15 cellular contexts compared by ENCODE assay signal in genomic region chr22:50311606-50312351, GRCh38. TPM values are rescaled to one million over a fixed set of nuclear protein-coding genes. Genes with fewer than 3 reads are reported as not detected.
DNase-seq lines count a peak whose midpoint lies in the region; ATAC-seq and TF ChIP-seq lines count a peak whose summit lies in the region.
"Had no signal": no experiment of that assay in that cellular context is flagged by ENCODE, and none has a peak within 500 bp of the region (broad histone marks: within the 10 kb centered on the region; RNA-seq: fewer than 3 reads in every experiment).

No MANE protein-coding gene starts in this region.

- H3K4me1 ChIP-seq in heart right ventricle (peaks cover 12 to 38% (median 27%) of the 10 kb centered on the region in 9 donors), lower lobe of right lung (peaks cover 51% of the 10 kb centered on the region)

- DNase-seq in Right ventricle myocardium inferior (ENCODE audit: missing footprints) = peak; percentile 34
- DNase-seq in heart right ventricle = no peak
- DNase-seq in T-helper 17 cell = no peak
- peak; percentile 47 for DNase-seq in lower lobe of right lung
- no peak for DNase-seq in dermis blood vessel endothelial cell
- DNase-seq: C1 segment of cervical spinal cord, DMS153, H9, NCI-H1417, NCI-H187 treated with DMSO at 0.1 percent for 48 hours, NCI-H345, NCI-H526 had no signal

- H3K36me3 Mint-ChIP-seq in T-helper 17 cell (ENCODE audit: low read depth) = no peaks in the 10 kb centered on the region

- no peak for ATAC-seq in Right ventricle myocardium inferior
- ATAC-seq in heart right ventricle = no peak
- no peak for ATAC-seq in T-helper 17 cell
- ATAC-seq in lower lobe of right lung = no peak
- no peak for ATAC-seq in GM19395 (IDR thresholded peaks at IDR 0.05; ENCODE audit: unreplicated experiment)
- ATAC-seq in HG03159 (IDR thresholded peaks at IDR 0.05; ENCODE audit: unreplicated experiment) = no peak

- TF ChIP-seq CTCF in heart right ventricle (IDR thresholded peaks at IDR 0.05) (no peak), lower lobe of right lung (IDR thresholded peaks at IDR 0.05) (no peak)

- 76 to 82% methylated on average over 23 of the region's 23 CpGs for WGBS in heart right ventricle, 2 donors

- no peaks in the 10 kb centered on the region for H3K36me3 ChIP-seq in heart right ventricle
- H3K36me3 ChIP-seq in lower lobe of right lung = no peaks in the 10 kb centered on the region

- H3K27ac Mint-ChIP-seq in T-helper 17 cell = peak overlapping the region; percentile 8
- H3K27ac Mint-ChIP-seq: H9 had no signal

- H3K4me3 ChIP-seq in heart right ventricle (no peak overlapping the region), lower lobe of right lung (no peak overlapping the region)
- H3K4me3 ChIP-seq: SK-N-MC had no signal

- intact Hi-C loops in Right ventricle myocardium inferior (cut with DNase I) (no loop called here), heart right ventricle (cut with DNase I) (no loop called here), lower lobe of right lung (cut with DNase I) (no loop called here)

- peaks cover 10% of the 10 kb centered on the region for H3K4me1 Mint-ChIP-seq in T-helper 17 cell

- no peak overlapping the region for H3K4me3 Mint-ChIP-seq in T-helper 17 cell
- H3K4me3 Mint-ChIP-seq: H9 had no signal

- H3K27me3 ChIP-seq in heart right ventricle (peaks cover 0 to 3% (median 0%) of the 10 kb centered on the region in 7 donors), lower lobe of right lung (ENCODE audit: low read depth) (no peaks in the 10 kb centered on the region)

- H3K9me3 ChIP-seq in heart right ventricle (no peaks in the 10 kb centered on the region), T-helper 17 cell (ENCODE audit: control insufficient read depth, low read length, poor library complexity, severe bottlenecking) (no peaks in the 10 kb centered on the region), lower lobe of right lung (no peaks in the 10 kb centered on the region)

- H3K27ac ChIP-seq in heart right ventricle (no peak overlapping the region), lower lobe of right lung (no peak overlapping the region)
- H3K27ac ChIP-seq: SK-N-MC had no signal

- H3K27me3 Mint-ChIP-seq in T-helper 17 cell = no peaks in the 10 kb centered on the region

RNA-seq across cellular contexts. Expression of gene PLXNB2, which starts 4.3 kb away (rescaled TPM):
- total RNA-seq in Right ventricle myocardium inferior (70.6 TPM), heart right ventricle (100 to 1,000 TPM in 1 of 10 donors, 10 to 100 TPM in 9; 43.0 to 101 (median 57.8) TPM), T-helper 17 cell (1 to 10 TPM; 3.0 to 7.6 TPM), lower lobe of right lung (256 TPM), dermis blood vessel endothelial cell (96.1 and 135 TPM in 2 replicates)
- 10 to 100 TPM; 33.5 to 71.0 TPM for polyA plus RNA-seq in heart right ventricle

RNA-seq across cellular contexts. Expression of gene DENND6B, which starts 15.0 kb away (rescaled TPM):
- total RNA-seq in Right ventricle myocardium inferior (1.7 TPM), heart right ventricle (1 to 10 TPM; 1.1 to 3.6 (median 2.0) TPM), T-helper 17 cell (1 to 10 TPM; 1.8 to 2.2 TPM), lower lobe of right lung (14.4 TPM), dermis blood vessel endothelial cell (1.3 and 3.6 TPM in 2 replicates)
- polyA plus RNA-seq in heart right ventricle = 1 to 10 TPM; 1.7 to 3.1 TPM

RNA-seq across cellular contexts. Expression of gene PPP6R2, which starts 31.3 kb away (rescaled TPM):
- 42.4 TPM for total RNA-seq in Right ventricle myocardium inferior
- total RNA-seq in heart right ventricle = 10 to 100 TPM; 34.7 to 51.5 (median 36.8) TPM
- 10 to 100 TPM; 38.6 to 38.8 TPM for polyA plus RNA-seq in heart right ventricle
- total RNA-seq in T-helper 17 cell = 10 to 100 TPM; 62.1 to 63.7 TPM
- total RNA-seq in lower lobe of right lung = 52.5 TPM
- total RNA-seq in dermis blood vessel endothelial cell = 67.0 and 82.9 TPM in 2 replicates

RNA-seq across cellular contexts. Expression of gene MAPK11, which starts 41.6 kb away (rescaled TPM):
- 10.0 TPM for total RNA-seq in Right ventricle myocardium inferior
- total RNA-seq in heart right ventricle = 10 to 100 TPM in 2 of 10 donors, 1 to 10 TPM in 8; 4.3 to 11.3 (median 7.1) TPM
- polyA plus RNA-seq in heart right ventricle = 10 to 100 TPM; 11.6 to 18.0 TPM
- total RNA-seq in T-helper 17 cell = 10 to 100 TPM; 13.2 to 14.4 TPM
- 13.1 TPM for total RNA-seq in lower lobe of right lung
- total RNA-seq in dermis blood vessel endothelial cell = 21.4 and 41.7 TPM in 2 replicates

RNA-seq across cellular contexts. Expression of gene MAPK12, which starts 50.3 kb away (rescaled TPM):
- total RNA-seq in Right ventricle myocardium inferior = 18.2 TPM
- total RNA-seq in heart right ventricle = 10 to 100 TPM; 10.6 to 21.9 (median 16.1) TPM
- 10 to 100 TPM; 14.8 to 23.0 TPM for polyA plus RNA-seq in heart right ventricle
- total RNA-seq in T-helper 17 cell = 1 to 10 TPM; 1.7 to 1.9 TPM
- 11.9 TPM for total RNA-seq in lower lobe of right lung
- total RNA-seq in dermis blood vessel endothelial cell = 73.4 and 118 TPM in 2 replicates

Comparison
In these comparisons a context has a peak if more than half of its experiments do, and no peak if none do; other contexts are left out.
1. DNase-seq: peak in Right ventricle myocardium inferior (single experiment) and lower lobe of right lung (single experiment); none in heart right ventricle (0 of 2), T-helper 17 cell (0 of 3) and dermis blood vessel endothelial cell (single experiment).